17 cellular contexts compared by ENCODE assay signal in genomic region chr22:29341056-29341848, GRCh38. TPM values are rescaled to one million over a fixed set of nuclear protein-coding genes. Genes with fewer than 3 reads are reported as not detected.
"Had no signal": no experiment of that assay in that cellular context is flagged by ENCODE, and none has a peak within 500 bp of the region (broad histone marks: within the 10 kb centered on the region; RNA-seq: fewer than 3 reads in every experiment).

No MANE protein-coding gene starts in this region.

- H3K4me3 ChIP-seq: esophagus muscularis mucosa, gastrocnemius medialis, mucosa of descending colon, smooth muscle cell, suprapubic skin, thyroid gland, upper lobe of right lung, vagina had no signal

- H3K9me3 ChIP-seq: esophagus muscularis mucosa, gastrocnemius medialis, mucosa of descending colon, suprapubic skin, thyroid gland, upper lobe of right lung, vagina had no signal

- DNase-seq: effector memory CD8-positive, alpha-beta T cell; gastrocnemius medialis; islet precursor cell; mucosa of descending colon; naive thymus-derived CD8-positive, alpha-beta T cell; nucleus accumbens; posterior cingulate gyrus; stimulated activated CD4-positive, alpha-beta T cell treated with anti-CD3 and anti-CD28 coated beads, Interleukin-2, amount 100 ng/mL, for 48 hours; stimulated activated naive CD8-positive, alpha-beta T cell treated with anti-CD3 and anti-CD28 coated beads, Interleukin-15, Interleukin-2, amounts not matched to agents 100 U/mL and 50 U/mL, for 24 hours; thyroid gland; upper lobe of right lung had no signal

- H3K27me3 ChIP-seq: esophagus muscularis mucosa, gastrocnemius medialis, suprapubic skin, thyroid gland, upper lobe of right lung, vagina had no signal

- H3K27ac ChIP-seq: epithelial cell of prostate, esophagus muscularis mucosa, gastrocnemius medialis, suprapubic skin, upper lobe of right lung, vagina had no signal

- H3K4me1 ChIP-seq: upper lobe of right lung, vagina had no signal

- ATAC-seq: effector memory CD8-positive, alpha-beta T cell; gastrocnemius medialis; left lobe of liver; mucosa of descending colon; naive thymus-derived CD8-positive, alpha-beta T cell; stimulated activated naive CD8-positive, alpha-beta T cell treated with anti-CD3 and anti-CD28 coated beads, Interleukin-15, Interleukin-2, amounts not matched to agents 100 U/mL and 50 U/mL, for 24 hours; upper lobe of right lung had no signal

RNA-seq across cellular contexts. Expression of gene RASL10A, which starts 25.8 kb away (rescaled TPM):
- total RNA-seq: smooth muscle cell, vagina had no signal
- polyA plus RNA-seq: naive thymus-derived CD8-positive, alpha-beta T cell; smooth muscle cell had no signal

RNA-seq across cellular contexts. Expression of gene GAS2L1, which starts 34.8 kb away (rescaled TPM):
- total RNA-seq: naive thymus-derived CD8-positive, alpha-beta T cell had no signal
